In genomic region chrX:106802388-106803275, GRCh38 we compare ENCODE assay signal across 7 cellular contexts. TPM values are rescaled to one million over a fixed set of nuclear protein-coding genes. Genes with fewer than 3 reads are reported as not detected.
DNase-seq lines count a peak whose midpoint lies in the region; TF ChIP-seq lines count a peak whose summit lies in the region.

Gene TBC1D8B, plus strand, starts transcription at chrX:106802673. Its CDS starts 181 bp downstream, at chrX:106802854.

- H3K4me3 ChIP-seq in HFF-Myc (replicated peaks; ENCODE audit: low read depth, low read length): peak within 1 kb of the TSS; percentile 71

- in situ Hi-C loops in GM13976 (cut with MboI; ENCODE audit: low sequenced_read_pairs, unreplicated experiment): no loop called here

- TF ChIP-seq CTCF in GM13976 (IDR thresholded peaks at IDR 0.05; ENCODE audit: borderline replicate concordance, control extremely low read depth, extremely low read depth, insufficient read depth, missing control alignments) (no peak), HFF-Myc (IDR thresholded peaks at IDR 0.05; ENCODE audit: low read depth, low read length, missing control alignments) (no peak)

- DNase-seq in GM13976 (ENCODE audit: low spot score) (peak; percentile 24), HFF-Myc (ENCODE audit: extremely low read depth, low read depth) (peak; percentile 72), NCI-H1092 treated with DMSO at 0.1 percent for 48 hours (lab: John Stamatoyannopoulos, UW) (peak; percentile 35), T1000 (lab: John Stamatoyannopoulos, UW) (peak; percentile 45), dermis blood vessel endothelial cell (peak; percentile 90), kidney tubule cell (ENCODE audit: low spot score) (peak; percentile 91)
- peak; percentile 18 to 22 for DNase-seq in stimulated activated CD4-positive, alpha-beta T cell treated with anti-CD3 and anti-CD28 coated beads, Interleukin-2, amount 100 ng/mL, for 24 hours

RNA-seq across cellular contexts. Expression of gene TBC1D8B, which starts in this region (rescaled TPM):
- 4.6 and 7.9 TPM in 2 replicates for total RNA-seq in dermis blood vessel endothelial cell

Comparison
In these comparisons a context has a peak if more than half of its experiments do, and no peak if none do; other contexts are left out.
1. Peak in every context shown above with its lines: DNase-seq and H3K4me3 ChIP-seq.
2. DNase-seq: peak in every context shown above with its lines; median percentile 91 in kidney tubule cell; 90 in dermis blood vessel endothelial cell; 72 in HFF-Myc; 45 in T1000; 35 in NCI-H1092 treated with DMSO at 0.1 percent for 48 hours; 24 in GM13976; 20 in stimulated activated CD4-positive, alpha-beta T cell treated with anti-CD3 and anti-CD28 coated beads, Interleukin-2, amount 100 ng/mL, for 24 hours.